8 cellular contexts compared by ENCODE assay signal in genomic region chr7:29564455-29565185, GRCh38. TPM values are rescaled to one million over a fixed set of nuclear protein-coding genes. Genes with fewer than 3 reads are reported as not detected.
DNase-seq lines count a peak whose midpoint lies in the region; ATAC-seq and TF ChIP-seq lines count a peak whose summit lies in the region.

No MANE protein-coding gene starts in this region.

- H3K4me3 ChIP-seq in adrenal gland (peak overlapping the region in 2 of 4 donors; percentile 47 to 60), trophoblast cell (ENCODE audit: low read depth, low read length) (peak overlapping the region; percentile 73)

- intact Hi-C loops in adrenal gland (cut with DNase I) (no loop called here), left ventricle myocardium superior (cut with micrococcal nuclease) (no loop called here)

- no peaks in the 10 kb centered on the region for H3K36me3 ChIP-seq in adrenal gland (replicated peaks in 1 of 2)
- peaks cover 6 to 10% of the 10 kb centered on the region in 2 experiments for H3K36me3 ChIP-seq in trophoblast cell (ENCODE audit: control insufficient read depth in 1 of 2, insufficient read depth in 2 of 2, low read length in 2 of 2)

- 0 to 1% (median 1%) methylated on average over 25 to 50 of the region's 50 CpGs for WGBS in adrenal gland, 4 donors
- no CpG with 5 or more reads among the region's 50 CpGs for WGBS in trophoblast cell (ENCODE audit: extremely low coverage, insufficient coverage, insufficient read length)

- H2BK5ac ChIP-seq in trophoblast cell (ENCODE audit: low read depth, low read length, poor library complexity): peak overlapping the region; percentile 89

- peak overlapping the region; percentile 62 for H2AFZ ChIP-seq in trophoblast cell (ENCODE audit: insufficient read depth, low read length, poor library complexity)

- H3K4ac ChIP-seq in trophoblast cell (ENCODE audit: low read depth, low read length): peak overlapping the region; percentile 63

- peak overlapping the region; percentile 62 for H2BK12ac ChIP-seq in trophoblast cell (ENCODE audit: low read length)

- H3K27me3 ChIP-seq in adrenal gland: peaks cover 18% of the 10 kb centered on the region
- H3K27me3 ChIP-seq in trophoblast cell (ENCODE audit: insufficient read depth, low read length): no peaks in the 10 kb centered on the region

- H4K91ac ChIP-seq in trophoblast cell (ENCODE audit: low read depth, low read length): peak overlapping the region; percentile 82

- H4K8ac ChIP-seq in trophoblast cell (ENCODE audit: low read depth, low read length): peak overlapping the region; percentile 88

- H3K79me1 ChIP-seq in trophoblast cell (ENCODE audit: low read length): peaks cover 29% of the 10 kb centered on the region

- TF ChIP-seq POLR2A in adrenal gland (IDR thresholded peaks at IDR 0.05): no peak

- no peak overlapping the region for H2AK5ac ChIP-seq in trophoblast cell (ENCODE audit: low read length)

- TF ChIP-seq CTCF in adrenal gland (IDR thresholded peaks at IDR 0.05): no peak

- H3K18ac ChIP-seq in trophoblast cell (ENCODE audit: low read length): peak overlapping the region; percentile 91

- peak overlapping the region; percentile 89 for H3K4me2 ChIP-seq in trophoblast cell (ENCODE audit: low read length)

- H4K12ac ChIP-seq in trophoblast cell (ENCODE audit: low read depth, low read length): peak overlapping the region; percentile 14

- peaks cover 22% of the 10 kb centered on the region for H3K79me2 ChIP-seq in trophoblast cell (ENCODE audit: control insufficient read depth, insufficient read depth, low read length, poor library complexity)

- DNase-seq in DMS53 (lab: John Stamatoyannopoulos, UW) (peak; percentile 83), KBM-7 (peak; percentile 75), adrenal gland (peak in 5 of 7 donors; percentile 16 to 40 (median 24)), left ventricle myocardium superior (peak; percentile 66), trophoblast cell (peak; percentile 65 to 79), cerebellum (ENCODE audit: low spot score) (no peak), Ammon's horn (ENCODE audit: low spot score) (no peak)

- peak overlapping the region; percentile 82 for H2BK120ac ChIP-seq in trophoblast cell (ENCODE audit: insufficient read depth, low read length, poor library complexity)

- ATAC-seq in left ventricle myocardium superior (peak; percentile 78), HG02973 (IDR thresholded peaks at IDR 0.05; ENCODE audit: unreplicated experiment) (no peak)

- no peak overlapping the region for H3K23ac ChIP-seq in trophoblast cell (ENCODE audit: low read length)

- H3K9ac ChIP-seq in trophoblast cell (ENCODE audit: low read length): peak overlapping the region; percentile 78

- peak overlapping the region in 2 of 5 donors; percentile 41 to 68 for H3K27ac ChIP-seq in adrenal gland
- peak overlapping the region; percentile 95 for H3K27ac ChIP-seq in trophoblast cell (ENCODE audit: low read depth, low read length)

- peak overlapping the region; percentile 78 for H3K14ac ChIP-seq in trophoblast cell (ENCODE audit: low read length)

- in situ Hi-C loops in KBM-7 (cut with MboI; ENCODE audit: low pct_unique_long_range_greater_than_20kb, low sequenced_read_pairs): no loop called here

- H3K9me3 ChIP-seq in adrenal gland (replicated peaks in 1 of 3): no peaks in the 10 kb centered on the region
- no peaks in the 10 kb centered on the region for H3K9me3 ChIP-seq in trophoblast cell (ENCODE audit: insufficient read depth, low read depth, low read length)

- H3K4me1 ChIP-seq in adrenal gland (replicated peaks in 1 of 2) (peaks cover 5 to 21% of the 10 kb centered on the region in 2 donors), trophoblast cell (ENCODE audit: control insufficient read depth in 1 of 2, insufficient read depth in 2 of 2, low read length in 2 of 2) (peaks cover 9 to 13% of the 10 kb centered on the region in 2 experiments)

RNA-seq across cellular contexts. Expression of gene PRR15, which starts 1.0 kb away (rescaled TPM):
- total RNA-seq in adrenal gland (1 to 10 TPM in 5 of 8 donors, under 1 TPM in 3; 0.26 to 2.2 (median 1.1) TPM), left ventricle myocardium superior (0.35 TPM), cerebellum (not detected)
- polyA plus RNA-seq in adrenal gland: 1 to 10 TPM in 2 of 3 donors, under 1 TPM in 1; 0.31 to 1.4 (median 1.0) TPM
- 89.1 and 96.9 TPM in 2 replicates for polyA plus RNA-seq in trophoblast cell (2013)

Comparison
In these comparisons a context has a peak if more than half of its experiments do, and no peak if none do; other contexts are left out.
1. DNase-seq: peak in DMS53 (single experiment), KBM-7 (single experiment), adrenal gland (5 of 7), left ventricle myocardium superior (single experiment) and trophoblast cell (2 of 2); none in cerebellum (single experiment) and Ammon's horn (single experiment).